1 cellular context compared by ENCODE assay signal in the genomic region with DNA sequence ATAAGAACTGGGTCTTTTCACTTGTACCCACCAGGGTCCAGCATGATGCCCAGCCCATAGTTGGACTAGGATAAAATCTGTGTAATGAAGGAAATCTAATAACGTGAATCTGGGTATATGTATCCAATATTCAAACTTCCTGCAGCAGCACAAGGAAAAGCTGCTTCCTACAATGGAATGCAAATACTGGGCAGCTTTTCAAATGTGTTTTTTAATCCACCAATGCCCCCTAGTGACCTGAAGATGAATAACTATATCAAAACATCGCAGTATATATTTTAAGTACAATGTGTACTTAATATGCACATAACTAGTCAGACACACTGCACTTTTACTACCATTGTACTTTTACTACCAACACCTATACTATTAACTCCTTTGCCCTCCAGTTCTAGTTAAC.
TF ChIP-seq lines count a peak whose summit lies in the region.

No MANE protein-coding gene starts in this region.

TF ChIP-seq in IMR-90, 13 proteins besides CTCF, POLR2A, EP300 and RAD21 (continued from another document):
- peak; percentile 61 for TF ChIP-seq SMC3 (IDR thresholded peaks at IDR 0.05; ENCODE audit: low read depth, low read length)
